ENCODE assay signal across 19 cellular contexts in genomic region chr5:132253452-132254320, GRCh38. TPM values are rescaled to one million over a fixed set of nuclear protein-coding genes. Genes with fewer than 3 reads are reported as not detected.
DNase-seq lines count a peak whose midpoint lies in the region; ATAC-seq and TF ChIP-seq lines count a peak whose summit lies in the region.
"Had no signal": no experiment of that assay in that cellular context is flagged by ENCODE, and none has a peak within 500 bp of the region (broad histone marks: within the 10 kb centered on the region; RNA-seq: fewer than 3 reads in every experiment).

No MANE protein-coding gene starts in this region.

- TF ChIP-seq EP300 in suprapubic skin (IDR thresholded peaks at IDR 0.05), result no peak

- TF ChIP-seq POLR2A in suprapubic skin (IDR thresholded peaks at IDR 0.05), result no peak

- H3K9me3 Mint-ChIP-seq in activated T-cell treated with anti-CD3 and anti-CD28 coated beads, Interleukin-2, amount 50 U/mL, for 24 hours, result no peaks in the 10 kb centered on the region
- H3K9me3 Mint-ChIP-seq: activated T-helper 1 cell treated with anti-CD3 and anti-CD28 coated beads, Interleukin-12 subunit alpha, Interleukin-12 subunit beta, Interleukin-2, Interleukin-4 antibody, amounts not matched to agents 30 ng/mL and 10 ng/mL and 1 ng/mL, durations not matched to agents 14 hours and 24 hours and 36 hours; HFFc6; neural progenitor cell; stimulated activated naive CD8-positive, alpha-beta T cell treated with anti-CD3 and anti-CD28 coated beads, Interleukin-15, Interleukin-2, amounts not matched to agents 100 ng/mL and 50 ng/mL, for 24 hours had no signal

- H3K4me3 ChIP-seq in esophagus (ENCODE audit: low read depth in 1 of 2, low read length in 2 of 2), result no peak overlapping the region
- H3K4me3 ChIP-seq in suprapubic skin, result no peak overlapping the region
- H3K4me3 ChIP-seq: neural progenitor cell, SK-N-MC had no signal

- H3K27ac Mint-ChIP-seq in activated T-cell treated with anti-CD3 and anti-CD28 coated beads, Interleukin-2, amount 50 U/mL, for 24 hours, result no peak overlapping the region
- H3K27ac Mint-ChIP-seq: activated T-helper 1 cell treated with anti-CD3 and anti-CD28 coated beads, Interleukin-12 subunit alpha, Interleukin-12 subunit beta, Interleukin-2, Interleukin-4 antibody, amounts not matched to agents 30 ng/mL and 10 ng/mL and 1 ng/mL, durations not matched to agents 14 hours and 24 hours and 36 hours; HFFc6; stimulated activated naive CD8-positive, alpha-beta T cell treated with anti-CD3 and anti-CD28 coated beads, Interleukin-15, Interleukin-2, amounts not matched to agents 100 ng/mL and 50 ng/mL, for 24 hours had no signal

- H3K36me3 ChIP-seq in esophagus (ENCODE audit: control insufficient read depth in 2 of 2, insufficient read depth in 2 of 2, low read length in 1 of 2), result no peaks in the 10 kb centered on the region
- no peaks in the 10 kb centered on the region for H3K36me3 ChIP-seq in suprapubic skin
- H3K36me3 ChIP-seq: neural progenitor cell had no signal

- H3K4me3 Mint-ChIP-seq in activated T-cell treated with anti-CD3 and anti-CD28 coated beads, Interleukin-2, amount 50 U/mL, for 24 hours, result no peak overlapping the region
- H3K4me3 Mint-ChIP-seq: activated T-helper 1 cell treated with anti-CD3 and anti-CD28 coated beads, Interleukin-12 subunit alpha, Interleukin-12 subunit beta, Interleukin-2, Interleukin-4 antibody, amounts not matched to agents 30 ng/mL and 10 ng/mL and 1 ng/mL, durations not matched to agents 14 hours and 24 hours and 36 hours; HFFc6; immature natural killer cell; stimulated activated naive CD8-positive, alpha-beta T cell treated with anti-CD3 and anti-CD28 coated beads, Interleukin-15, Interleukin-2, amounts not matched to agents 100 ng/mL and 50 ng/mL, for 24 hours had no signal

- 70 to 79% methylated on average over 8 of the region's 8 CpGs for WGBS in esophagus, 2 donors
- 90% methylated on average over 7 of the region's 8 CpGs for WGBS in suprapubic skin

- H3K4me1 ChIP-seq in esophagus (ENCODE audit: control insufficient read depth in 2 of 2, insufficient read depth in 2 of 2, low read length in 1 of 2) (peaks cover 12 to 29% of the 10 kb centered on the region in 2 donors), suprapubic skin (peaks cover 48% of the 10 kb centered on the region)

- H3K27me3 Mint-ChIP-seq in activated T-cell treated with anti-CD3 and anti-CD28 coated beads, Interleukin-2, amount 50 U/mL, for 24 hours, result peaks cover 27% of the 10 kb centered on the region

- no peaks in the 10 kb centered on the region for H3K9me3 ChIP-seq in esophagus (ENCODE audit: control insufficient read depth in 2 of 2, insufficient read depth in 1 of 2, low read depth in 1 of 2, low read length in 1 of 2)
- H3K9me3 ChIP-seq in suprapubic skin, result no peaks in the 10 kb centered on the region

- DNase-seq in activated T-cell treated with anti-CD3 and anti-CD28 coated beads, Interleukin-2, amount 50 U/mL, for 24 hours, result peak; percentile 22
- DNase-seq in activated T-cell treated with anti-CD3 and anti-CD28 coated beads for 4 hours (no peak), NCI-H510A (lab: John Stamatoyannopoulos, UW) (peak; percentile 2), suprapubic skin (ENCODE audit: low spot score in 2 of 2) (peak in 1 of 2 donors; percentile 75), AML-193 (lab: John Stamatoyannopoulos, UW) (no peak)
- DNase-seq: activated CD4-positive, alpha-beta T cell treated with anti-CD3 and anti-CD28 coated beads, Interleukin-2, amount 50 U/mL, for 1 hour; HFFc6; immature natural killer cell; mesendoderm; NCI-H1694 treated with DMSO at 0.1 percent for 48 hours; NCI-H526 treated with DMSO at 0.1 percent for 48 hours; PC-3 had no signal

- no peak for TF ChIP-seq CTCF in suprapubic skin (IDR thresholded peaks at IDR 0.05)

- no peaks in the 10 kb centered on the region for H3K36me3 Mint-ChIP-seq in activated T-cell treated with anti-CD3 and anti-CD28 coated beads, Interleukin-2, amount 50 U/mL, for 24 hours (ENCODE audit: low read depth)
- H3K36me3 Mint-ChIP-seq: neural progenitor cell had no signal

- no peaks in the 10 kb centered on the region for H3K27me3 ChIP-seq in esophagus (ENCODE audit: control insufficient read depth in 1 of 2, insufficient read depth in 2 of 2, low read length in 2 of 2)
- H3K27me3 ChIP-seq in suprapubic skin, result no peaks in the 10 kb centered on the region

- no peak for ATAC-seq in GM21367 (IDR thresholded peaks at IDR 0.05; ENCODE audit: unreplicated experiment)
- ATAC-seq in GM18907 (IDR thresholded peaks at IDR 0.05; ENCODE audit: unreplicated experiment), result no peak
- ATAC-seq: PC-3 had no signal

- H3K27ac ChIP-seq in esophagus (ENCODE audit: low read depth in 2 of 2, low read length in 1 of 2) (peak overlapping the region; percentile 73 to 88), suprapubic skin (peak overlapping the region; percentile 62)
- H3K27ac ChIP-seq: neural progenitor cell, SK-N-MC had no signal

- no peaks in the 10 kb centered on the region for H3K4me1 Mint-ChIP-seq in activated T-cell treated with anti-CD3 and anti-CD28 coated beads, Interleukin-2, amount 50 U/mL, for 24 hours (ENCODE audit: low read depth)
- H3K4me1 Mint-ChIP-seq: immature natural killer cell had no signal

RNA-seq across cellular contexts. Expression of gene PDLIM4, which starts 3.8 kb away (rescaled TPM):
- 10 to 100 TPM; 33.3 to 58.9 TPM for polyA plus RNA-seq in esophagus
- total RNA-seq in suprapubic skin, result 100 to 1,000 TPM; 110 to 128 (median 114) TPM
- polyA plus RNA-seq: immature natural killer cell had no signal

RNA-seq across cellular contexts. Expression of gene P4HA2, which starts 26.0 kb away (rescaled TPM):
- 10 to 100 TPM; 11.5 to 11.9 TPM for polyA plus RNA-seq in esophagus
- total RNA-seq in suprapubic skin, result 10 to 100 TPM; 23.9 to 42.0 (median 30.9) TPM

RNA-seq across cellular contexts. Expression of gene SLC22A4, which starts 40.5 kb away (rescaled TPM):
- polyA plus RNA-seq in esophagus, result under 1 TPM; 0.14 to 0.16 TPM
- 1 to 10 TPM in 3 of 4 donors, under 1 TPM in 1; 0.32 to 1.9 (median 1.3) TPM for total RNA-seq in suprapubic skin
- polyA plus RNA-seq: immature natural killer cell had no signal

Comparison
In these comparisons a context has a peak if more than half of its experiments do, and no peak if none do; other contexts are left out.
1. DNase-seq: peak in activated T-cell treated with anti-CD3 and anti-CD28 coated beads, Interleukin-2, amount 50 U/mL, for 24 hours (single experiment) and NCI-H510A (single experiment); none in activated T-cell treated with anti-CD3 and anti-CD28 coated beads for 4 hours (single experiment) and AML-193 (0 of 2).